8 cellular contexts compared by ENCODE assay signal in the genomic region with DNA sequence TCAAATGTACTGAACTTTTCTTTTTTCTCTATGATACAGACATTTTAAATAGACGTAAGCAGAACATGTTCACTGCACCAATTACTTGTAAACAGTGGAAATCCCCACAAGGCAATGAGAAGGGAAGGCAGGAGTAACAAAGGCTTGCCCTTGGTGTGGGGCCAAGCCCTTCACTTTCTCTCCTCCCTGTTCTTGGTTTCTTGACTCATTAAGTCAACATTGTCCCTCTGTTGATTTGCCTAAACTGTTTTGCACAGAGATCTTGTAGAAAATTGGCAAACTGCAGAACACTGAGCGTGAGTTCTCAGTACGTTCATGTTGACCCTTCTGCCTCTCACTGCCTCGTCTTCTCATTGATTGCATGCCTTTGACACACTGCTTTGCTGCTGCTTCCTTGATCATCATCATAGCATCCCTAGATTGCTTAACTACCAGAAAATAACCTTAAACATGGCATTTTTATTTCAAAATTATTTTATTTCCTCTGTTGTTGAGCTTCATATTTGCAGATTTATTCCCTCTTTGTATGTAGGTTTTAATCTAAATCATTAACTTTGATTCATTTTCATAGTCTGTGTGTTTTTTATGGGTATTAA.
DNase-seq lines count a peak whose midpoint lies in the region; ATAC-seq and TF ChIP-seq lines count a peak whose summit lies in the region.

No MANE protein-coding gene starts in this region.

- no peak overlapping the region for H4K8ac ChIP-seq in mesendoderm (ENCODE audit: low read depth, low read length)

- H3K4me3 ChIP-seq in GM12865 (ENCODE audit: low read depth, low read length) = no peak overlapping the region
- no peak overlapping the region for H3K4me3 ChIP-seq in SJSA1
- H3K4me3 ChIP-seq in left ventricle myocardium inferior = no peak overlapping the region
- H3K4me3 ChIP-seq in mesendoderm (ENCODE audit: low read length) = no peak overlapping the region

- H3K4me1 ChIP-seq in SJSA1 (replicated peaks) (peaks cover 52% of the 10 kb centered on the region), left ventricle myocardium inferior (peaks cover 24% of the 10 kb centered on the region), mesendoderm (ENCODE audit: control insufficient read depth, low read depth, low read length) (no peaks in the 10 kb centered on the region)

- H3K4ac ChIP-seq in mesendoderm (ENCODE audit: low read depth, low read length) = no peak overlapping the region

- intact Hi-C loops in left ventricle myocardium inferior (cut with micrococcal nuclease) = no loop called here

- no peak overlapping the region for H3K18ac ChIP-seq in mesendoderm (ENCODE audit: low read length)

- no peak overlapping the region for H3K56ac ChIP-seq in mesendoderm (ENCODE audit: low read length)

- no peaks in the 10 kb centered on the region for H3K79me2 ChIP-seq in mesendoderm (ENCODE audit: control insufficient read depth, insufficient read depth, low read length)

- peak; percentile 35 for DNase-seq in GM12865 (ENCODE audit: low read depth)
- DNase-seq in SJSA1 (ENCODE audit: low read depth in 1 of 2, low spot score in 2 of 2) = peak; percentile 80 to 93
- DNase-seq in left ventricle myocardium inferior = no peak
- DNase-seq in RPMI8226 = no peak
- DNase-seq in activated T-cell treated with anti-CD3 and anti-CD28 coated beads for 4 hours = no peak
- no peak for DNase-seq in mesendoderm

- H3K23ac ChIP-seq in mesendoderm (ENCODE audit: low read length) = no peak overlapping the region

- H3K4me2 ChIP-seq in mesendoderm (ENCODE audit: low read length) = no peak overlapping the region

- peak; percentile 86 for ATAC-seq in HG02588 (IDR thresholded peaks at IDR 0.05; ENCODE audit: unreplicated experiment)
- ATAC-seq in GM19351 (IDR thresholded peaks at IDR 0.05; ENCODE audit: unreplicated experiment) = no peak

- no peak overlapping the region for H2AK5ac ChIP-seq in mesendoderm (ENCODE audit: low read length)

- H2BK5ac ChIP-seq in mesendoderm (ENCODE audit: low read length) = no peak overlapping the region

- no peak overlapping the region for H4K5ac ChIP-seq in mesendoderm (ENCODE audit: low read length)

- H3K9me3 ChIP-seq in SJSA1 (replicated peaks) = no peaks in the 10 kb centered on the region
- H3K9me3 ChIP-seq in left ventricle myocardium inferior (replicated peaks) = no peaks in the 10 kb centered on the region

- H3K36me3 ChIP-seq in SJSA1 (no peaks in the 10 kb centered on the region), left ventricle myocardium inferior (no peaks in the 10 kb centered on the region), mesendoderm (ENCODE audit: control insufficient read depth, insufficient read depth, low read length) (no peaks in the 10 kb centered on the region)

- no peaks in the 10 kb centered on the region for H3K79me1 ChIP-seq in mesendoderm (ENCODE audit: low read length)

- no peak overlapping the region for H2BK120ac ChIP-seq in mesendoderm (ENCODE audit: low read depth, low read length)

- no peak overlapping the region for H3K9ac ChIP-seq in mesendoderm (ENCODE audit: low read length)

- no peak for TF ChIP-seq CTCF in GM12865 (IDR thresholded peaks at IDR 0.05; ENCODE audit: insufficient read depth, low read depth, low read length, missing control alignments)
- no peak for TF ChIP-seq CTCF in left ventricle myocardium inferior (IDR thresholded peaks at IDR 0.05; ENCODE audit: borderline replicate concordance)

- WGBS in mesendoderm (ENCODE audit: extremely low coverage, insufficient coverage, low lambda C conversion rate) = no CpG with 5 or more reads among the region's 4 CpGs

- no peak overlapping the region for H2BK15ac ChIP-seq in mesendoderm (replicated peaks; ENCODE audit: low read depth)

- peak overlapping the region; percentile 41 for H3K27ac ChIP-seq in SJSA1
- peak overlapping the region; percentile 10 for H3K27ac ChIP-seq in left ventricle myocardium inferior (replicated peaks)
- H3K27ac ChIP-seq in mesendoderm (ENCODE audit: low read depth, low read length) = no peak overlapping the region

- H3K27me3 ChIP-seq in SJSA1 (replicated peaks) = no peaks in the 10 kb centered on the region
- no peaks in the 10 kb centered on the region for H3K27me3 ChIP-seq in left ventricle myocardium inferior (ENCODE audit: low read depth)
- no peaks in the 10 kb centered on the region for H3K27me3 ChIP-seq in mesendoderm (ENCODE audit: insufficient read depth, low read length, poor library complexity)

Comparison
In these comparisons a context has a peak if more than half of its experiments do, and no peak if none do; other contexts are left out.
1. DNase-seq: peak in GM12865 (single experiment) and SJSA1 (2 of 2); none in left ventricle myocardium inferior (single experiment), RPMI8226 (single experiment), activated T-cell treated with anti-CD3 and anti-CD28 coated beads for 4 hours (single experiment) and mesendoderm (single experiment).